ENCODE assay signal across 25 cellular contexts in genomic region chr6:87757792-87758191, GRCh38.
"Had no signal": no experiment of that assay in that cellular context is flagged by ENCODE, and none has a peak within 500 bp of the region (broad histone marks: within the 10 kb centered on the region; RNA-seq: fewer than 3 reads in every experiment).

No MANE protein-coding gene starts in this region.

- H3K27ac Mint-ChIP-seq: activated CD8-positive, alpha-beta T cell treated with anti-CD3 and anti-CD28 coated beads, Interleukin-2, amount 10 ng/mL, durations not matched to agents 7 days and 5 days; activated naive CD4-positive, alpha-beta T cell treated with anti-CD3 and anti-CD28 coated beads, Interleukin-2, amount 50 U/mL, for 72 hours; activated T-cell treated with anti-CD3 and anti-CD28 coated beads, Interleukin-2, amount 50 U/mL, for 72 hours had no signal

- H3K4me3 ChIP-seq: left lung, lower lobe of right lung, mucosa of descending colon, pancreas, prostate gland, thoracic aorta had no signal

- H3K4me1 ChIP-seq: pancreas, prostate gland had no signal

- H3K27ac ChIP-seq: lower lobe of right lung, pancreas, prostate gland, thoracic aorta had no signal

- H3K36me3 Mint-ChIP-seq: activated naive CD4-positive, alpha-beta T cell treated with anti-CD3 and anti-CD28 coated beads, Interleukin-2, amount 50 U/mL, for 72 hours had no signal

- H3K9me3 Mint-ChIP-seq: activated naive CD4-positive, alpha-beta T cell treated with anti-CD3 and anti-CD28 coated beads, Interleukin-2, amount 50 U/mL, for 72 hours; activated T-cell treated with anti-CD3 and anti-CD28 coated beads, Interleukin-2, amount 50 U/mL, for 72 hours; central memory CD8-positive, alpha-beta T cell; stimulated activated naive CD8-positive, alpha-beta T cell treated with anti-CD3 and anti-CD28 coated beads, Interleukin-15, Interleukin-2, amounts not matched to agents 100 ng/mL and 50 ng/mL, for 24 hours had no signal

- H3K27me3 ChIP-seq: left lung, pancreas had no signal

- H3K4me3 Mint-ChIP-seq: activated CD8-positive, alpha-beta T cell treated with anti-CD3 and anti-CD28 coated beads, Interleukin-2, amount 10 ng/mL, durations not matched to agents 7 days and 5 days; central memory CD8-positive, alpha-beta T cell had no signal

- H3K9me3 ChIP-seq: left lung, lower lobe of right lung, mucosa of descending colon, pancreas, prostate gland, thoracic aorta had no signal

- DNase-seq: activated CD8-positive, alpha-beta T cell treated with anti-CD3 and anti-CD28 coated beads, Interleukin-2, amount 10 ng/mL, durations not matched to agents 7 days and 5 days; activated naive CD4-positive, alpha-beta T cell; activated T-cell treated with anti-CD3 and anti-CD28 coated beads for 4 hours; activated T-cell treated with anti-CD3 and anti-CD28 coated beads, Interleukin-2, amount 50 U/mL, for 72 hours; dermis blood vessel endothelial cell; effector CD4-positive, alpha-beta T cell; left lung; lower lobe of right lung; mesenchymal stem cell; mucosa of descending colon; nucleus accumbens; pancreas; retina; stimulated activated CD4-positive, alpha-beta T cell treated with anti-CD3 and anti-CD28 coated beads, Interleukin-15, amount 100 ng/mL, for 24 hours; stimulated activated CD4-positive, alpha-beta T cell treated with anti-CD3 and anti-CD28 coated beads, Interleukin-2, amount 100 ng/mL, for 24 hours; T-helper 2 cell; trophoblast cell had no signal

- FAIRE-seq: bronchial epithelial cell, frontal cortex, pancreas, urothelium cell line had no signal

- H3K36me3 ChIP-seq: left lung, lower lobe of right lung, pancreas, prostate gland, thoracic aorta had no signal

- H3K27me3 Mint-ChIP-seq: central memory CD8-positive, alpha-beta T cell; stimulated activated naive CD8-positive, alpha-beta T cell treated with anti-CD3 and anti-CD28 coated beads, Interleukin-15, Interleukin-2, amounts not matched to agents 100 ng/mL and 50 ng/mL, for 24 hours had no signal

- ATAC-seq: activated CD8-positive, alpha-beta T cell treated with anti-CD3 and anti-CD28 coated beads, Interleukin-2, amount 10 ng/mL, durations not matched to agents 7 days and 5 days; mucosa of descending colon had no signal
